1 cellular context compared by ENCODE assay signal in the genomic region with DNA sequence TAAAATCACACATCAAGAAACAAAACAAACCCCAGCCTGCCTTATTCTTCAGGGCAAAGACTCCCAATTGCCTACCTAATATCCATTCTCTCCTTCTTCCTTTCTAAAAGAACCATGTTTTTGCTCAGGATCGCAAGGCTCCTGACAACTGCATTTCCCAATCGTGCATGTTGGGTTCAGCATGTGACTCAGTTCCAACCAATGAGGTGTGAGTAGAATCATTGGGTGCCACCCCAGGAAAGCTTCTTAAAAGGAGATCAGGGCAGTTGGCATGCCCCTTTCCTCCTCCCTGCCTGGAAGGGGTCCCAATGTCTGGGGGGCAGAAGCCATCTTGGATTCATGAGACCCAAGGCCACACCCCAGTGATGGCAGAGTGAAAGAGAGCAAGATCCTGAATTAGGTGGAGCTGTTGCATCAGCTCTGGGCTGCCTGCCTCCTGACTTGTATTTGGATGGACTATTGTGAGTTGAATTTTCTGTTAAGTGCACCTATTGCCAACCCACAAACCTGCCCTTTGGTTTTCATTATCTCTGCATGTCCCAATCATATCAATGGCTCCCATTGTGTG.
TF ChIP-seq lines count a peak whose summit lies in the region.

No MANE protein-coding gene starts in this region.

TF ChIP-seq in GM23338, 12 proteins besides CTCF, POLR2A, EP300 and RAD21 (continued from another document):
- TF ChIP-seq, protein P1, sequence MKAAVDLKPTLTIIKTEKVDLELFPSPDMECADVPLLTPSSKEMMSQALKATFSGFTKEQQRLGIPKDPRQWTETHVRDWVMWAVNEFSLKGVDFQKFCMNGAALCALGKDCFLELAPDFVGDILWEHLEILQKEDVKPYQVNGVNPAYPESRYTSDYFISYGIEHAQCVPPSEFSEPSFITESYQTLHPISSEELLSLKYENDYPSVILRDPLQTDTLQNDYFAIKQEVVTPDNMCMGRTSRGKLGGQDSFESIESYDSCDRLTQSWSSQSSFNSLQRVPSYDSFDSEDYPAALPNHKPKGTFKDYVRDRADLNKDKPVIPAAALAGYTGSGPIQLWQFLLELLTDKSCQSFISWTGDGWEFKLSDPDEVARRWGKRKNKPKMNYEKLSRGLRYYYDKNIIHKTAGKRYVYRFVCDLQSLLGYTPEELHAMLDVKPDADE (IDR thresholded peaks at IDR 0.05) = no peak
- TF ChIP-seq, protein P2, sequence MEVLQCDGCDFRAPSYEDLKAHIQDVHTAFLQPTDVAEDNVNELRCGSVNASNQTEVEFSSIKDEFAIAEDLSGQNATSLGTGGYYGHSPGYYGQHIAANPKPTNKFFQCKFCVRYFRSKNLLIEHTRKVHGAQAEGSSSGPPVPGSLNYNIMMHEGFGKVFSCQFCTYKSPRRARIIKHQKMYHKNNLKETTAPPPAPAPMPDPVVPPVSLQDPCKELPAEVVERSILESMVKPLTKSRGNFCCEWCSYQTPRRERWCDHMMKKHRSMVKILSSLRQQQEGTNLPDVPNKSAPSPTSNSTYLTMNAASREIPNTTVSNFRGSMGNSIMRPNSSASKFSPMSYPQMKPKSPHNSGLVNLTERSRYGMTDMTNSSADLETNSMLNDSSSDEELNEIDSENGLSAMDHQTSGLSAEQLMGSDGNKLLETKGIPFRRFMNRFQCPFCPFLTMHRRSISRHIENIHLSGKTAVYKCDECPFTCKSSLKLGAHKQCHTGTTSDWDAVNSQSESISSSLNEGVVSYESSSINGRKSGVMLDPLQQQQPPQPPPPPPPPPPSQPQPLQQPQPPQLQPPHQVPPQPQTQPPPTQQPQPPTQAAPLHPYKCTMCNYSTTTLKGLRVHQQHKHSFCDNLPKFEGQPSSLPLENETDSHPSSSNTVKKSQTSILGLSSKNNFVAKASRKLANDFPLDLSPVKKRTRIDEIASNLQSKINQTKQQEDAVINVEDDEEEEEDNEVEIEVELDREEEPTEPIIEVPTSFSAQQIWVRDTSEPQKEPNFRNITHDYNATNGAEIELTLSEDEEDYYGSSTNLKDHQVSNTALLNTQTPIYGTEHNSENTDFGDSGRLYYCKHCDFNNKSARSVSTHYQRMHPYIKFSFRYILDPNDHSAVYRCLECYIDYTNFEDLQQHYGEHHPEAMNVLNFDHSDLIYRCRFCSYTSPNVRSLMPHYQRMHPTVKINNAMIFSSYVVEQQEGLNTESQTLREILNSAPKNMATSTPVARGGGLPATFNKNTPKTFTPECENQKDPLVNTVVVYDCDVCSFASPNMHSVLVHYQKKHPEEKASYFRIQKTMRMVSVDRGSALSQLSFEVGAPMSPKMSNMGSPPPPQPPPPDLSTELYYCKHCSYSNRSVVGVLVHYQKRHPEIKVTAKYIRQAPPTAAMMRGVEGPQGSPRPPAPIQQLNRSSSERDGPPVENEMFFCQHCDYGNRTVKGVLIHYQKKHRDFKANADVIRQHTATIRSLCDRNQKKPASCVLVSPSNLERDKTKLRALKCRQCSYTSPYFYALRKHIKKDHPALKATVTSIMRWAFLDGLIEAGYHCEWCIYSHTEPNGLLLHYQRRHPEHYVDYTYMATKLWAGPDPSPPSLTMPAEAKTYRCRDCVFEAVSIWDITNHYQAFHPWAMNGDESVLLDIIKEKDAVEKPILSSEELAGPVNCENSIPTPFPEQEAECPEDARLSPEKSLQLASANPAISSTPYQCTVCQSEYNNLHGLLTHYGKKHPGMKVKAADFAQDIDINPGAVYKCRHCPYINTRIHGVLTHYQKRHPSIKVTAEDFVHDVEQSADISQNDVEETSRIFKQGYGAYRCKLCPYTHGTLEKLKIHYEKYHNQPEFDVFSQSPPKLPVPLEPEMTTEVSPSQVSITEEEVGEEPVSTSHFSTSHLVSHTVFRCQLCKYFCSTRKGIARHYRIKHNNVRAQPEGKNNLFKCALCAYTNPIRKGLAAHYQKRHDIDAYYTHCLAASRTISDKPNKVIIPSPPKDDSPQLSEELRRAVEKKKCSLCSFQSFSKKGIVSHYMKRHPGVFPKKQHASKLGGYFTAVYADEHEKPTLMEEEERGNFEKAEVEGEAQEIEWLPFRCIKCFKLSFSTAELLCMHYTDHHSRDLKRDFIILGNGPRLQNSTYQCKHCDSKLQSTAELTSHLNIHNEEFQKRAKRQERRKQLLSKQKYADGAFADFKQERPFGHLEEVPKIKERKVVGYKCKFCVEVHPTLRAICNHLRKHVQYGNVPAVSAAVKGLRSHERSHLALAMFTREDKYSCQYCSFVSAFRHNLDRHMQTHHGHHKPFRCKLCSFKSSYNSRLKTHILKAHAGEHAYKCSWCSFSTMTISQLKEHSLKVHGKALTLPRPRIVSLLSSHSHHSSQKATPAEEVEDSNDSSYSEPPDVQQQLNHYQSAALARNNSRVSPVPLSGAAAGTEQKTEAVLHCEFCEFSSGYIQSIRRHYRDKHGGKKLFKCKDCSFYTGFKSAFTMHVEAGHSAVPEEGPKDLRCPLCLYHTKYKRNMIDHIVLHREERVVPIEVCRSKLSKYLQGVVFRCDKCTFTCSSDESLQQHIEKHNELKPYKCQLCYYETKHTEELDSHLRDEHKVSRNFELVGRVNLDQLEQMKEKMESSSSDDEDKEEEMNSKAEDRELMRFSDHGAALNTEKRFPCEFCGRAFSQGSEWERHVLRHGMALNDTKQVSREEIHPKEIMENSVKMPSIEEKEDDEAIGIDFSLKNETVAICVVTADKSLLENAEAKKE (CRISPR knock-in tag; IDR thresholded peaks at IDR 0.05) = no peak
- TF ChIP-seq NANOG (IDR thresholded peaks at IDR 0.05; ENCODE audit: borderline replicate concordance) = no peak
- TF ChIP-seq CREB1 (CRISPR knock-in tag; IDR thresholded peaks at IDR 0.05; ENCODE audit: low read depth) = no peak
